ENCODE assay signal across 39 cellular contexts in the genomic region with DNA sequence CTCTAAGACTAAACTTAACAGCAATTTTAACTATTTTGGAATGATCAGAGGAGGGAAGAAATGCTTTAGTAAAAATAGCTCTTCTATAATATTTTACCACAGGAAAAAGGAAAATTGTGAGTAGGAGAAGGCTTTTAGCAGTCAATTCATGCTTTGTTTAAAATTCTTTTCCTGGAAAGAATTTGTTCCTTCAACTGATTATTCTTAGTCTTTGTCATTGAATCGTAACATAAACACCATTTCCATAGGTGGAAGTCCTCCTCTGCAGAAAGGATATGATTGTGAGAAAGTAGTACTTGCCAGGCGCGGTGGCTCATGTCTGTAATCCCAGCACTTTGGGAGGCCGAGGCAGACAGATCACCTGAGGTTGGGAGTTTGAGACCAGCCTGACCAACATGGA. TPM values are rescaled to one million over a fixed set of nuclear protein-coding genes. Genes with fewer than 3 reads are reported as not detected.
"Had no signal": no experiment of that assay in that cellular context is flagged by ENCODE, and none has a peak within 500 bp of the region (broad histone marks: within the 10 kb centered on the region; RNA-seq: fewer than 3 reads in every experiment).

No MANE protein-coding gene starts in this region.

- H3K27ac ChIP-seq: adrenal gland, ascending aorta, body of pancreas, brain microvascular endothelial cell, cardiac muscle cell had no signal

- H3K4me3 ChIP-seq: adrenal gland, ascending aorta, body of pancreas, cardiac muscle cell had no signal

- H3K27me3 ChIP-seq: adrenal gland, ascending aorta, body of pancreas, brain microvascular endothelial cell, cardiac muscle cell had no signal

- H3K9me3 ChIP-seq: adrenal gland, ascending aorta, body of pancreas had no signal

- H3K4me1 Mint-ChIP-seq: brain; central memory CD8-positive, alpha-beta T cell had no signal

- H3K4me3 Mint-ChIP-seq: activated naive CD4-positive, alpha-beta T cell treated with anti-CD3 and anti-CD28 coated beads for 36 hours; activated naive CD4-positive, alpha-beta T cell treated with anti-CD3 and anti-CD28 coated beads, Interleukin-2, amount 10 ng/mL, durations not matched to agents 7 days and 5 days; activated naive CD4-positive, alpha-beta T cell treated with anti-CD3 and anti-CD28 coated beads, Interleukin-2, amount 50 U/mL, for 24 hours; activated naive CD8-positive, alpha-beta T cell; activated naive CD8-positive, alpha-beta T cell treated with anti-CD3 and anti-CD28 coated beads for 36 hours; activated naive CD8-positive, alpha-beta T cell treated with anti-CD3 and anti-CD28 coated beads, Interleukin-2, amount 10 ng/mL, durations not matched to agents 7 days and 5 days; activated naive CD8-positive, alpha-beta T cell treated with anti-CD3 and anti-CD28 coated beads, Interleukin-2, amount 50 U/mL, for 24 hours; activated T-cell treated with anti-CD3 and anti-CD28 coated beads, Interleukin-2, amount 50 U/mL, for 24 hours; activated T-cell treated with anti-CD3 and anti-CD28 coated beads, Interleukin-2, amount 50 U/mL, for 4 hours; activated T-cell treated with anti-CD3 and anti-CD28 coated beads, Interleukin-2, amount 50 U/mL, for 72 hours; activated T-helper 1 cell treated with anti-CD3 and anti-CD28 coated beads, Interleukin-12 subunit alpha, Interleukin-12 subunit beta, Interleukin-2, Interleukin-4 antibody, amounts not matched to agents 30 ng/mL and 10 ng/mL and 1 ng/mL, durations not matched to agents 14 hours and 24 hours and 36 hours; activated T-helper 17 cell treated with anti-CD3 and anti-CD28 coated beads, Interleukin-2, amount 50 U/mL, for 72 hours; brain; central memory CD8-positive, alpha-beta T cell had no signal

- H3K9me3 Mint-ChIP-seq: activated naive CD4-positive, alpha-beta T cell treated with anti-CD3 and anti-CD28 coated beads for 36 hours; activated naive CD4-positive, alpha-beta T cell treated with anti-CD3 and anti-CD28 coated beads, Interleukin-2, amount 10 ng/mL, durations not matched to agents 7 days and 5 days; activated naive CD4-positive, alpha-beta T cell treated with anti-CD3 and anti-CD28 coated beads, Interleukin-2, amount 50 U/mL, for 24 hours; activated naive CD4-positive, alpha-beta T cell treated with anti-CD3 and anti-CD28 coated beads, Interleukin-2, amount 50 U/mL, for 72 hours; activated naive CD8-positive, alpha-beta T cell treated with anti-CD3 and anti-CD28 coated beads, Interleukin-2, amount 10 ng/mL, durations not matched to agents 7 days and 5 days; activated naive CD8-positive, alpha-beta T cell treated with anti-CD3 and anti-CD28 coated beads, Interleukin-2, amount 50 U/mL, for 24 hours; activated T-cell treated with anti-CD3 and anti-CD28 coated beads, Interleukin-2, amount 50 U/mL, for 24 hours; activated T-cell treated with anti-CD3 and anti-CD28 coated beads, Interleukin-2, amount 50 U/mL, for 4 hours; activated T-cell treated with anti-CD3 and anti-CD28 coated beads, Interleukin-2, amount 50 U/mL, for 72 hours; activated T-helper 1 cell treated with anti-CD3 and anti-CD28 coated beads, Interleukin-12 subunit alpha, Interleukin-12 subunit beta, Interleukin-2, Interleukin-4 antibody, amounts not matched to agents 30 ng/mL and 10 ng/mL and 1 ng/mL, durations not matched to agents 14 hours and 24 hours and 36 hours; activated T-helper 17 cell treated with anti-CD3 and anti-CD28 coated beads, Interleukin-2, amount 50 U/mL, for 72 hours; activated T-helper 2 cell treated with anti-CD3 and anti-CD28 coated beads, Interferon-gamma antibody, Interleukin-2, Interleukin-4, amounts not matched to agents 10 μg/mL and 5 μg/mL and 100 μg/mL, durations not matched to agents 14 hours and 24 hours and 36 hours; brain; central memory CD8-positive, alpha-beta T cell had no signal

- H3K27ac Mint-ChIP-seq: activated naive CD4-positive, alpha-beta T cell treated with anti-CD3 and anti-CD28 coated beads for 36 hours; activated naive CD4-positive, alpha-beta T cell treated with anti-CD3 and anti-CD28 coated beads, Interleukin-2, amount 10 ng/mL, durations not matched to agents 7 days and 5 days; activated naive CD4-positive, alpha-beta T cell treated with anti-CD3 and anti-CD28 coated beads, Interleukin-2, amount 50 U/mL, for 24 hours; activated naive CD8-positive, alpha-beta T cell; activated naive CD8-positive, alpha-beta T cell treated with anti-CD3 and anti-CD28 coated beads for 36 hours; activated naive CD8-positive, alpha-beta T cell treated with anti-CD3 and anti-CD28 coated beads, Interleukin-2, amount 10 ng/mL, durations not matched to agents 7 days and 5 days; activated naive CD8-positive, alpha-beta T cell treated with anti-CD3 and anti-CD28 coated beads, Interleukin-2, amount 50 U/mL, for 24 hours; activated T-cell treated with anti-CD3 and anti-CD28 coated beads, Interleukin-2, amount 50 U/mL, for 24 hours; activated T-cell treated with anti-CD3 and anti-CD28 coated beads, Interleukin-2, amount 50 U/mL, for 72 hours; activated T-helper 1 cell treated with anti-CD3 and anti-CD28 coated beads, Interleukin-12 subunit alpha, Interleukin-12 subunit beta, Interleukin-2, Interleukin-4 antibody, amounts not matched to agents 30 ng/mL and 10 ng/mL and 1 ng/mL, durations not matched to agents 14 hours and 24 hours and 36 hours; activated T-helper 17 cell treated with anti-CD3 and anti-CD28 coated beads, Interleukin-2, amount 50 U/mL, for 72 hours; activated T-helper 2 cell treated with anti-CD3 and anti-CD28 coated beads, Interferon-gamma antibody, Interleukin-2, Interleukin-4, amounts not matched to agents 10 μg/mL and 5 μg/mL and 100 μg/mL, durations not matched to agents 14 hours and 24 hours and 36 hours; brain had no signal

- H3K4me1 ChIP-seq: adrenal gland, ascending aorta, body of pancreas had no signal

- H3K27me3 Mint-ChIP-seq: activated naive CD4-positive, alpha-beta T cell treated with anti-CD3 and anti-CD28 coated beads, Interleukin-2, amount 10 ng/mL, durations not matched to agents 7 days and 5 days; activated naive CD4-positive, alpha-beta T cell treated with anti-CD3 and anti-CD28 coated beads, Interleukin-2, amount 50 U/mL, for 24 hours; activated naive CD8-positive, alpha-beta T cell; activated naive CD8-positive, alpha-beta T cell treated with anti-CD3 and anti-CD28 coated beads for 36 hours; activated naive CD8-positive, alpha-beta T cell treated with anti-CD3 and anti-CD28 coated beads, Interleukin-2, amount 10 ng/mL, durations not matched to agents 7 days and 5 days; activated naive CD8-positive, alpha-beta T cell treated with anti-CD3 and anti-CD28 coated beads, Interleukin-2, amount 50 U/mL, for 24 hours; activated T-cell treated with anti-CD3 and anti-CD28 coated beads, Interleukin-2, amount 50 U/mL, for 24 hours; activated T-helper 17 cell treated with anti-CD3 and anti-CD28 coated beads, Interleukin-2, amount 50 U/mL, for 72 hours; brain; central memory CD8-positive, alpha-beta T cell had no signal

- DNase-seq: activated effector memory CD4-positive, alpha-beta T cell treated with anti-CD3 and anti-CD28 coated beads, Interleukin-2, amount 50 U/mL, for 16 hours; activated effector memory CD4-positive, alpha-beta T cell treated with Interleukin-2 at 50 U/mL for 16 hours; activated gamma-delta T cell; activated gamma-delta T cell treated with Interleukin-2 at 50 U/mL for 16 hours; activated naive CD4-positive, alpha-beta T cell; activated naive CD4-positive, alpha-beta T cell treated with anti-CD3 and anti-CD28 coated beads for 36 hours; activated naive CD4-positive, alpha-beta T cell treated with anti-CD3 and anti-CD28 coated beads, Interleukin-2, amount 10 ng/mL, durations not matched to agents 7 days and 5 days; activated naive CD4-positive, alpha-beta T cell treated with anti-CD3 and anti-CD28 coated beads, Interleukin-2, amount 50 U/mL, for 16 hours; activated naive CD4-positive, alpha-beta T cell treated with Interleukin-2 at 50 U/mL for 16 hours; activated naive CD8-positive, alpha-beta T cell treated with anti-CD3 and anti-CD28 coated beads for 36 hours; activated naive CD8-positive, alpha-beta T cell treated with anti-CD3 and anti-CD28 coated beads, Interleukin-2, amount 10 ng/mL, durations not matched to agents 7 days and 5 days; activated naive CD8-positive, alpha-beta T cell treated with anti-CD3 and anti-CD28 coated beads, Interleukin-2, amount 50 U/mL, for 24 hours; activated T-cell treated with anti-CD3 and anti-CD28 coated beads for 4 hours; activated T-cell treated with anti-CD3 and anti-CD28 coated beads, Interleukin-2, amount 50 U/mL, for 1 hour; activated T-cell treated with anti-CD3 and anti-CD28 coated beads, Interleukin-2, amount 50 U/mL, for 24 hours; activated T-cell treated with anti-CD3 and anti-CD28 coated beads, Interleukin-2, amount 50 U/mL, for 4 hours; activated T-cell treated with anti-CD3 and anti-CD28 coated beads, Interleukin-2, amount 50 U/mL, for 48 hours; activated T-cell treated with anti-CD3 and anti-CD28 coated beads, Interleukin-2, amount 50 U/mL, for 72 hours; adrenal gland; amniotic stem cell; amygdala; anterior cingulate cortex; aorta; body of pancreas; brain microvascular endothelial cell; caudate nucleus; central memory CD4-positive, alpha-beta T cell; cerebellar nuclear complex had no signal

RNA-seq across cellular contexts. Expression of a gene that starts 11.9 kb away (rescaled TPM):
- total RNA-seq: activated naive CD4-positive, alpha-beta T cell treated with anti-CD3 and anti-CD28 coated beads for 36 hours; activated naive CD4-positive, alpha-beta T cell treated with anti-CD3 and anti-CD28 coated beads, Interleukin-2, amount 50 U/mL, for 72 hours; activated naive CD8-positive, alpha-beta T cell treated with anti-CD3 and anti-CD28 coated beads for 36 hours; activated naive CD8-positive, alpha-beta T cell treated with anti-CD3 and anti-CD28 coated beads, Interleukin-2, amount 10 ng/mL, durations not matched to agents 7 days and 5 days; activated T-cell treated with anti-CD3 and anti-CD28 coated beads, Interleukin-2, amount 50 U/mL, for 4 hours; activated T-cell treated with anti-CD3 and anti-CD28 coated beads, Interleukin-2, amount 50 U/mL, for 72 hours; activated T-helper 1 cell treated with anti-CD3 and anti-CD28 coated beads, Interleukin-12 subunit alpha, Interleukin-12 subunit beta, Interleukin-2, Interleukin-4 antibody, amounts not matched to agents 30 ng/mL and 10 ng/mL and 1 ng/mL, durations not matched to agents 14 hours and 24 hours and 36 hours; activated T-helper 17 cell treated with anti-CD3 and anti-CD28 coated beads, Interleukin-2, amount 50 U/mL, for 72 hours; activated T-helper 2 cell treated with anti-CD3 and anti-CD28 coated beads, Interferon-gamma antibody, Interleukin-2, Interleukin-4, amounts not matched to agents 10 μg/mL and 5 μg/mL and 100 μg/mL, durations not matched to agents 14 hours and 24 hours and 36 hours; ascending aorta; bronchial epithelial cell had no signal
